Comparison of ENCODE assay signal across 1 cellular context in genomic region chr6:3226422-3227362, GRCh38.
A peak's percentile ranks its signal among the peaks of the same experiment; 100 is the strongest.
TF ChIP-seq lines count a peak whose summit lies in the region.

No MANE protein-coding gene starts in this region.

TF ChIP-seq in HEK293, 187 proteins besides CTCF, POLR2A, EP300 and RAD21 (continued from another document and continues in another):
- TF ChIP-seq, protein P1, sequence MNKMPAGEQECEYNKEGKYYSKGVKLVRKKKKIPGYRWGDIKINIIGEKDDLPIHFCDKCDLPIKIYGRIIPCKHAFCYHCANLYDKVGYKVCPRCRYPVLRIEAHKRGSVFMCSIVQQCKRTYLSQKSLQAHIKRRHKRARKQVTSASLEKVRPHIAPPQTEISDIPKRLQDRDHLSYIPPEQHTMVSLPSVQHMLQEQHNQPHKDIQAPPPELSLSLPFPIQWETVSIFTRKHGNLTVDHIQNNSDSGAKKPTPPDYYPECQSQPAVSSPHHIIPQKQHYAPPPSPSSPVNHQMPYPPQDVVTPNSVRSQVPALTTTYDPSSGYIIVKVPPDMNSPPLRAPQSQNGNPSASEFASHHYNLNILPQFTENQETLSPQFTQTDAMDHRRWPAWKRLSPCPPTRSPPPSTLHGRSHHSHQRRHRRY (tag by site-specific recombination; IDR thresholded peaks at IDR 0.05) = no peak
- TF ChIP-seq ZNF544 (tag by site-specific recombination; IDR thresholded peaks at IDR 0.05) (no peak), HOXC10 (CRISPR knock-in tag; IDR thresholded peaks at IDR 0.05) (no peak), ZNF513 (tag by site-specific recombination; IDR thresholded peaks at IDR 0.05) (no peak), ZFP69B (tag by site-specific recombination; IDR thresholded peaks at IDR 0.05) (0 out of 2 replicates have a peak, but pooled peaks have one; percentile 2), ZNF792 (tag by site-specific recombination; IDR thresholded peaks at IDR 0.05) (no peak), ZNF791 (tag by site-specific recombination; IDR thresholded peaks at IDR 0.05) (no peak), ZIC2 (tag by site-specific recombination; IDR thresholded peaks at IDR 0.05) (no peak), ZNF223 (tag by site-specific recombination; IDR thresholded peaks at IDR 0.05) (no peak), ZNF302 (tag by site-specific recombination; IDR thresholded peaks at IDR 0.05; ENCODE audit: low read depth) (no peak), ZFP37 (tag by site-specific recombination; IDR thresholded peaks at IDR 0.05) (no peak), ZNF521 (tag by site-specific recombination; IDR thresholded peaks at IDR 0.05) (no peak), ZNF175 (tag by site-specific recombination; IDR thresholded peaks at IDR 0.05) (no peak), ZNF10 (tag by site-specific recombination; IDR thresholded peaks at IDR 0.05) (no peak), ZNF239 (tag by site-specific recombination; IDR thresholded peaks at IDR 0.05) (no peak), ZBTB20 (tag by site-specific recombination; IDR thresholded peaks at IDR 0.05) (no peak), ZBTB7A (tag by site-specific recombination; IDR thresholded peaks at IDR 0.05; ENCODE audit: low read depth) (no peak; the same call in 1 of the 2 replicates), ZFHX2 (tag by site-specific recombination; conservative IDR thresholded peaks at IDR 0.05) (peak; percentile 19; the same call in 1 of the 2 replicates), GLIS1 (tag by site-specific recombination; IDR thresholded peaks at IDR 0.05) (0 out of 2 replicates have a peak, but pooled peaks have one; percentile 6), ZNF423 (tag by site-specific recombination; IDR thresholded peaks at IDR 0.05) (no peak), SCRT1 (tag by site-specific recombination; IDR thresholded peaks at IDR 0.05; ENCODE audit: borderline replicate concordance) (no peak), ZBTB44 (tag by site-specific recombination; IDR thresholded peaks at IDR 0.05) (0 out of 2 replicates have a peak, but pooled peaks have one; percentile 24), ZNF623 (tag by site-specific recombination; IDR thresholded peaks at IDR 0.05) (no peak), ZNF324 (tag by site-specific recombination; IDR thresholded peaks at IDR 0.05) (no peak), ZNF280C (tag by site-specific recombination; IDR thresholded peaks at IDR 0.05) (no peak), ZNF138 (tag by site-specific recombination; IDR thresholded peaks at IDR 0.05; ENCODE audit: borderline replicate concordance) (no peak), ZNF624 (tag by site-specific recombination; IDR thresholded peaks at IDR 0.05) (no peak), ZNF121 (tag by site-specific recombination; IDR thresholded peaks at IDR 0.05) (no peak), ZBTB49 (tag by site-specific recombination; IDR thresholded peaks at IDR 0.05; ENCODE audit: low read depth) (no peak), TSHZ1 (tag by site-specific recombination; IDR thresholded peaks at IDR 0.05; ENCODE audit: borderline replicate concordance) (no peak), ZNF184 (tag by site-specific recombination; IDR thresholded peaks at IDR 0.05) (no peak), TRIM28 (IDR thresholded peaks at IDR 0.05; ENCODE audit: borderline replicate concordance, low read length) (0 out of 2 replicates have a peak, but pooled peaks have one; percentile 10), ZNF830 (tag by site-specific recombination; IDR thresholded peaks at IDR 0.05; ENCODE audit: low read depth) (no peak), ZNF660 (tag by site-specific recombination; IDR thresholded peaks at IDR 0.05) (no peak), BCL11A (tag by site-specific recombination; IDR thresholded peaks at IDR 0.05; ENCODE audit: low read depth) (peak; percentile 11; the same call in 1 of the 2 replicates)
- TF ChIP-seq, protein P2, sequence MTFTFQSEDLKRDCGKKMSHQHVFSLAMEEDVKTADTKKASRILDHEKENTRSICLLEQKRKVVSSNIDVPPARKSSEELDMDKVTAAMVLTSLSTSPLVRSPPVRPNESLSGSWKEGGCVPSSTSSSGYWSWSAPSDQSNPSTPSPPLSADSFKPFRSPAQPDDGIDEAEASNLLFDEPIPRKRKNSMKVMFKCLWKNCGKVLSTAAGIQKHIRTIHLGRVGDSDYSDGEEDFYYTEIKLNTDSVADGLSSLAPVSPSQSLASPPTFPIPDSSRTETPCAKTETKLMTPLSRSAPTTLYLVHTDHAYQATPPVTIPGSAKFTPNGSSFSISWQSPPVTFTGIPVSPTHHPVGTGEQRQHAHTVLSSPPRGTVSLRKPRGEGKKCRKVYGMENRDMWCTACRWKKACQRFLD (tag by site-specific recombination; IDR thresholded peaks at IDR 0.05) = no peak
- TF ChIP-seq, protein P3, sequence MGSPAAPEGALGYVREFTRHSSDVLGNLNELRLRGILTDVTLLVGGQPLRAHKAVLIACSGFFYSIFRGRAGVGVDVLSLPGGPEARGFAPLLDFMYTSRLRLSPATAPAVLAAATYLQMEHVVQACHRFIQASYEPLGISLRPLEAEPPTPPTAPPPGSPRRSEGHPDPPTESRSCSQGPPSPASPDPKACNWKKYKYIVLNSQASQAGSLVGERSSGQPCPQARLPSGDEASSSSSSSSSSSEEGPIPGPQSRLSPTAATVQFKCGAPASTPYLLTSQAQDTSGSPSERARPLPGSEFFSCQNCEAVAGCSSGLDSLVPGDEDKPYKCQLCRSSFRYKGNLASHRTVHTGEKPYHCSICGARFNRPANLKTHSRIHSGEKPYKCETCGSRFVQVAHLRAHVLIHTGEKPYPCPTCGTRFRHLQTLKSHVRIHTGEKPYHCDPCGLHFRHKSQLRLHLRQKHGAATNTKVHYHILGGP (tag by site-specific recombination; IDR thresholded peaks at IDR 0.05) = no peak
- TF ChIP-seq, protein P4, sequence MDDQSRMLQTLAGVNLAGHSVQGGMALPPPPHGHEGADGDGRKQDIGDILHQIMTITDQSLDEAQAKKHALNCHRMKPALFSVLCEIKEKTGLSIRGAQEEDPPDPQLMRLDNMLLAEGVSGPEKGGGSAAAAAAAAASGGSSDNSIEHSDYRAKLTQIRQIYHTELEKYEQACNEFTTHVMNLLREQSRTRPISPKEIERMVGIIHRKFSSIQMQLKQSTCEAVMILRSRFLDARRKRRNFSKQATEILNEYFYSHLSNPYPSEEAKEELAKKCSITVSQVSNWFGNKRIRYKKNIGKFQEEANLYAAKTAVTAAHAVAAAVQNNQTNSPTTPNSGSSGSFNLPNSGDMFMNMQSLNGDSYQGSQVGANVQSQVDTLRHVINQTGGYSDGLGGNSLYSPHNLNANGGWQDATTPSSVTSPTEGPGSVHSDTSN (CRISPR knock-in tag; IDR thresholded peaks at IDR 0.05) = peak; percentile 22; the same call in 1 of the 2 replicates
- TF ChIP-seq, protein P5, sequence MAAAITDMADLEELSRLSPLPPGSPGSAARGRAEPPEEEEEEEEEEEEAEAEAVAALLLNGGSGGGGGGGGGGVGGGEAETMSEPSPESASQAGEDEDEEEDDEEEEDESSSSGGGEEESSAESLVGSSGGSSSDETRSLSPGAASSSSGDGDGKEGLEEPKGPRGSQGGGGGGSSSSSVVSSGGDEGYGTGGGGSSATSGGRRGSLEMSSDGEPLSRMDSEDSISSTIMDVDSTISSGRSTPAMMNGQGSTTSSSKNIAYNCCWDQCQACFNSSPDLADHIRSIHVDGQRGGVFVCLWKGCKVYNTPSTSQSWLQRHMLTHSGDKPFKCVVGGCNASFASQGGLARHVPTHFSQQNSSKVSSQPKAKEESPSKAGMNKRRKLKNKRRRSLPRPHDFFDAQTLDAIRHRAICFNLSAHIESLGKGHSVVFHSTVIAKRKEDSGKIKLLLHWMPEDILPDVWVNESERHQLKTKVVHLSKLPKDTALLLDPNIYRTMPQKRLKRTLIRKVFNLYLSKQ (tag by site-specific recombination; IDR thresholded peaks at IDR 0.05; ENCODE audit: borderline replicate concordance) = no peak
